In genomic region chr6:157627195-157627966, GRCh38 we compare ENCODE assay signal across 31 cellular contexts.
"Had no signal": no experiment of that assay in that cellular context is flagged by ENCODE, and none has a peak within 500 bp of the region (broad histone marks: within the 10 kb centered on the region; RNA-seq: fewer than 3 reads in every experiment).

No MANE protein-coding gene starts in this region.

- ATAC-seq: activated CD4-positive, alpha-beta T cell treated with anti-CD3 and anti-CD28 coated beads for 36 hours; activated CD8-positive, alpha-beta memory T cell treated with anti-CD3 and anti-CD28 coated beads, Interleukin-2, amount 10 ng/mL, durations not matched to agents 7 days and 5 days; activated CD8-positive, alpha-beta T cell treated with anti-CD3 and anti-CD28 coated beads, Interleukin-2, amount 10 ng/mL, durations not matched to agents 7 days and 5 days; gastroesophageal sphincter; heart right ventricle had no signal

- H3K27me3 Mint-ChIP-seq: activated CD4-positive, alpha-beta memory T cell treated with anti-CD3 and anti-CD28 coated beads for 36 hours; activated CD4-positive, alpha-beta T cell treated with anti-CD3 and anti-CD28 coated beads for 36 hours; activated CD4-positive, alpha-beta T cell treated with anti-CD3 and anti-CD28 coated beads, Interleukin-2, amount 10 ng/mL, durations not matched to agents 24 days and 14 days; activated CD8-positive, alpha-beta memory T cell treated with anti-CD3 and anti-CD28 coated beads, Interleukin-2, amount 10 ng/mL, durations not matched to agents 7 days and 5 days; activated naive CD8-positive, alpha-beta T cell had no signal

- H3K36me3 ChIP-seq: brain microvascular endothelial cell, colonic mucosa, esophagus squamous epithelium, gastroesophageal sphincter had no signal

- FAIRE-seq: astrocyte, endometrium, endothelial cell of umbilical vein had no signal

- DNase-seq: activated CD4-positive, alpha-beta memory T cell treated with anti-CD3 and anti-CD28 coated beads for 36 hours; activated CD4-positive, alpha-beta T cell treated with anti-CD3 and anti-CD28 coated beads for 36 hours; activated CD4-positive, alpha-beta T cell treated with anti-CD3 and anti-CD28 coated beads, Interleukin-2, amount 10 ng/mL, durations not matched to agents 24 days and 14 days; activated CD4-positive, CD25-positive, alpha-beta regulatory T cell; activated CD4-positive, CD25-positive, alpha-beta regulatory T cell treated with anti-CD3 and anti-CD28 coated beads, Interleukin-2, amount 50 U/mL, for 72 hours; activated CD8-positive, alpha-beta memory T cell treated with anti-CD3 and anti-CD28 coated beads, Interleukin-2, amount 10 ng/mL, durations not matched to agents 7 days and 5 days; activated CD8-positive, alpha-beta memory T cell treated with anti-CD3 and anti-CD28 coated beads, Interleukin-2, amount 50 U/mL, for 4 hours; activated CD8-positive, alpha-beta T cell treated with anti-CD3 and anti-CD28 coated beads, Interleukin-2, amount 10 ng/mL, durations not matched to agents 7 days and 5 days; activated gamma-delta T cell treated with Interleukin-2 at 50 U/mL for 16 hours; activated naive CD4-positive, alpha-beta T cell treated with anti-CD3 and anti-CD28 coated beads, Interleukin-2, amount 50 U/mL, for 16 hours; activated naive CD4-positive, alpha-beta T cell treated with Interleukin-2 at 50 U/mL for 16 hours; activated T-cell treated with anti-CD3 and anti-CD28 coated beads, Interleukin-2, amount 50 U/mL, for 1 hour; activated T-cell treated with anti-CD3 and anti-CD28 coated beads, Interleukin-2, amount 50 U/mL, for 48 hours; amniotic stem cell; anterior cingulate cortex; brain microvascular endothelial cell; central memory CD4-positive, alpha-beta T cell; cerebellar nuclear complex; colonic mucosa; effector CD8-positive, alpha-beta T cell; esophagus squamous epithelium; foreskin melanocyte; heart right ventricle; T-helper 2 cell had no signal

- H3K4me3 Mint-ChIP-seq: activated CD4-positive, alpha-beta memory T cell treated with anti-CD3 and anti-CD28 coated beads for 36 hours; activated CD4-positive, alpha-beta T cell treated with anti-CD3 and anti-CD28 coated beads for 36 hours; activated CD4-positive, alpha-beta T cell treated with anti-CD3 and anti-CD28 coated beads, Interleukin-2, amount 10 ng/mL, durations not matched to agents 24 days and 14 days; activated CD8-positive, alpha-beta memory T cell treated with anti-CD3 and anti-CD28 coated beads, Interleukin-2, amount 10 ng/mL, durations not matched to agents 7 days and 5 days; activated CD8-positive, alpha-beta T cell treated with anti-CD3 and anti-CD28 coated beads, Interleukin-2, amount 10 ng/mL, durations not matched to agents 7 days and 5 days; activated naive CD8-positive, alpha-beta T cell; activated T-helper 1 cell treated with anti-CD3 and anti-CD28 coated beads, Interleukin-12 subunit alpha, Interleukin-12 subunit beta, Interleukin-2, Interleukin-4 antibody, amounts not matched to agents 30 ng/mL and 10 ng/mL and 1 ng/mL, durations not matched to agents 14 hours and 24 hours and 36 hours had no signal

- H3K36me3 Mint-ChIP-seq: activated CD4-positive, alpha-beta memory T cell treated with anti-CD3 and anti-CD28 coated beads for 36 hours; activated naive CD8-positive, alpha-beta T cell had no signal

- H3K4me3 ChIP-seq: colonic mucosa, esophagus squamous epithelium, gastroesophageal sphincter, heart right ventricle had no signal

- H3K27ac Mint-ChIP-seq: activated CD4-positive, alpha-beta memory T cell treated with anti-CD3 and anti-CD28 coated beads for 36 hours; activated CD4-positive, alpha-beta T cell treated with anti-CD3 and anti-CD28 coated beads for 36 hours; activated CD4-positive, alpha-beta T cell treated with anti-CD3 and anti-CD28 coated beads, Interleukin-2, amount 10 ng/mL, durations not matched to agents 24 days and 14 days; activated CD8-positive, alpha-beta memory T cell treated with anti-CD3 and anti-CD28 coated beads, Interleukin-2, amount 10 ng/mL, durations not matched to agents 7 days and 5 days; activated CD8-positive, alpha-beta T cell treated with anti-CD3 and anti-CD28 coated beads, Interleukin-2, amount 10 ng/mL, durations not matched to agents 7 days and 5 days; activated naive CD8-positive, alpha-beta T cell; activated T-helper 1 cell treated with anti-CD3 and anti-CD28 coated beads, Interleukin-12 subunit alpha, Interleukin-12 subunit beta, Interleukin-2, Interleukin-4 antibody, amounts not matched to agents 30 ng/mL and 10 ng/mL and 1 ng/mL, durations not matched to agents 14 hours and 24 hours and 36 hours; activated T-helper 2 cell treated with anti-CD3 and anti-CD28 coated beads, Interferon-gamma antibody, Interleukin-2, Interleukin-4, amounts not matched to agents 10 μg/mL and 5 μg/mL and 100 μg/mL, durations not matched to agents 14 hours and 24 hours and 36 hours had no signal

- H3K27me3 ChIP-seq: brain microvascular endothelial cell, colonic mucosa, esophagus squamous epithelium, gastroesophageal sphincter, heart right ventricle had no signal
